Comparison of ENCODE assay signal across 15 cellular contexts in genomic region chr3:37145607-37146006, GRCh38. TPM values are rescaled to one million over a fixed set of nuclear protein-coding genes. Genes with fewer than 3 reads are reported as not detected.
DNase-seq lines count a peak whose midpoint lies in the region; ATAC-seq and TF ChIP-seq lines count a peak whose summit lies in the region.
"Had no signal": no experiment of that assay in that cellular context is flagged by ENCODE, and none has a peak within 500 bp of the region (broad histone marks: within the 10 kb centered on the region; RNA-seq: fewer than 3 reads in every experiment).

No MANE protein-coding gene starts in this region.

- H3K4me1 ChIP-seq in esophagus muscularis mucosa: peaks cover 22 to 53% (median 50%) of the 10 kb centered on the region in 4 donors
- H3K4me1 ChIP-seq in mesodermal cell (ENCODE audit: control insufficient read depth, insufficient read depth, low read length, poor library complexity, severe bottlenecking): no peaks in the 10 kb centered on the region
- peaks cover 0 to 5% of the 10 kb centered on the region in 2 donors for H3K4me1 ChIP-seq in uterus

- H3K27ac ChIP-seq in esophagus muscularis mucosa (replicated peaks in 1 of 4): peak overlapping the region in 3 of 4 donors; percentile 16 to 39 (median 37)
- H3K27ac ChIP-seq in mesodermal cell (ENCODE audit: low read depth, low read length, severe bottlenecking): peak overlapping the region; percentile 11
- peak overlapping the region; percentile 23 to 42 for H3K27ac ChIP-seq in uterus

- intact Hi-C loops in esophagus muscularis mucosa (cut with DNase I): no loop called here
- intact Hi-C loops in uterus (cut with DNase I; ENCODE audit: low total_unique reads): no loop called here

- no peak for TF ChIP-seq EP300 in esophagus muscularis mucosa (IDR thresholded peaks at IDR 0.05)

- no peak for TF ChIP-seq CTCF in esophagus muscularis mucosa (IDR thresholded peaks at IDR 0.05)
- TF ChIP-seq CTCF in uterus (IDR thresholded peaks at IDR 0.05): no peak

- ATAC-seq in GM21576 (IDR thresholded peaks at IDR 0.05; ENCODE audit: unreplicated experiment) (no peak), HG03095 (IDR thresholded peaks at IDR 0.05; ENCODE audit: unreplicated experiment) (no peak)
- ATAC-seq: GM23338 had no signal

- peak; percentile 10 for DNase-seq in SIG-M5 treated with dmso at 0.1 percent for 504 hours (lab: John Stamatoyannopoulos, UW; ENCODE audit: unreplicated experiment)
- DNase-seq in SIG-M5 (lab: John Stamatoyannopoulos, UW): no peak
- no peak for DNase-seq in esophagus muscularis mucosa (ENCODE audit: extremely low spot score)
- DNase-seq in uterus: no peak
- DNase-seq in NCI-H1105 (lab: John Stamatoyannopoulos, UW): no peak
- DNase-seq: activated naive CD4-positive, alpha-beta T cell treated with anti-CD3 and anti-CD28 coated beads, Interleukin-2, amount 10 ng/mL, durations not matched to agents 7 days and 5 days; central memory CD4-positive, alpha-beta T cell; DMS53; NCI-H510A treated with DMSO at 0.1 percent for 48 hours; thyroid gland had no signal

- H3K36me3 ChIP-seq in esophagus muscularis mucosa (peaks cover 0 to 34% (median 13%) of the 10 kb centered on the region in 4 donors), mesodermal cell (ENCODE audit: control insufficient read depth, insufficient read depth, low read length) (peaks cover 64% of the 10 kb centered on the region), uterus (no peaks in the 10 kb centered on the region)

- TF ChIP-seq POLR2A in esophagus muscularis mucosa (IDR thresholded peaks at IDR 0.05; ENCODE audit: low read depth) (no peak), uterus (IDR thresholded peaks at IDR 0.05) (no peak)

- no peaks in the 10 kb centered on the region for H3K27me3 ChIP-seq in esophagus muscularis mucosa
- no peaks in the 10 kb centered on the region for H3K27me3 ChIP-seq in uterus
- H3K27me3 ChIP-seq: thyroid gland had no signal

- H3K4me3 ChIP-seq in esophagus muscularis mucosa: no peak overlapping the region
- no peak overlapping the region for H3K4me3 ChIP-seq in mesodermal cell (ENCODE audit: extremely low read depth, insufficient read depth, low read length, poor library complexity, severe bottlenecking)
- no peak overlapping the region for H3K4me3 ChIP-seq in uterus
- H3K4me3 ChIP-seq: GM23338, skin epidermis, thyroid gland had no signal

- 42% methylated on average over 2 of the region's 2 CpGs for WGBS in esophagus muscularis mucosa
- 60 to 100% methylated on average over 1 to 2 of the region's 2 CpGs for WGBS in mesodermal cell (ENCODE audit: insufficient coverage in 2 of 2), 2 experiments

- H3K9me3 ChIP-seq in esophagus muscularis mucosa (no peaks in the 10 kb centered on the region), mesodermal cell (ENCODE audit: control insufficient read depth, low read length) (no peaks in the 10 kb centered on the region), uterus (no peaks in the 10 kb centered on the region)
- H3K9me3 ChIP-seq: thyroid gland had no signal

RNA-seq across cellular contexts. Expression of gene LRRFIP2, which starts 28.8 kb away (rescaled TPM):
- total RNA-seq in esophagus muscularis mucosa (100 to 1,000 TPM in 1 of 4 donors, 10 to 100 TPM in 3; 76.9 to 104 (median 93.4) TPM), uterus (100 to 1,000 TPM in 1 of 4 donors, 10 to 100 TPM in 3; 56.5 to 148 (median 62.4) TPM)
- 34.4 TPM for polyA plus RNA-seq in mesodermal cell (2013, experiment 1 of 2)
- 39.8 TPM for polyA plus RNA-seq in mesodermal cell (2013, experiment 2 of 2)
